24 cellular contexts compared by ENCODE assay signal in the genomic region with DNA sequence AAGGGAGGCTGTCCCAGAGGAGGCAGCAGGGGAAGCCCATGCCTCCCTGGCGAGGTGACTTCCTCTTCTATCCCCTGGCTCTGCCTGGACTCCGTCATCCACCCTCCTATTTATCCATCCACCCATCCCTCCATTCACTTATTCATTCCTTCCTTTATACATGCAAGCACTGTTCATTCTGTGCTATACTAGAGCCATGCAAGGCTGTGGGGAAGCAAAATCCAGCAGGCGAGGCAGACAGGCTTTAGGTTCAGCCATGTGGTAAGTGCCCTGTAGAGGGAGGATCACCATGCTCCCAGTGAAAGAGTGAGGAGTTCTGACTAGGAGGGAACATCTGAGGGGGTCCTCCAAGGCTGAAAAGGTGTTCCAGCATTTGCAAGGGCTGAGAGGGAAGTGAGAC. TPM values are rescaled to one million over a fixed set of nuclear protein-coding genes. Genes with fewer than 3 reads are reported as not detected.
"Had no signal": no experiment of that assay in that cellular context is flagged by ENCODE, and none has a peak within 500 bp of the region (broad histone marks: within the 10 kb centered on the region; RNA-seq: fewer than 3 reads in every experiment).

No MANE protein-coding gene starts in this region.

- H3K27me3 Mint-ChIP-seq: naive thymus-derived CD8-positive, alpha-beta T cell had no signal

- DNase-seq: cortex of kidney; effector memory CD8-positive, alpha-beta T cell; hypothalamus; immature natural killer cell; islet precursor cell; kidney glomerular epithelial cell; left colon; left ventricle myocardium superior; lower lobe of right lung; naive thymus-derived CD8-positive, alpha-beta T cell; nephron progenitor cell; sigmoid colon; stimulated activated CD4-positive, alpha-beta T cell treated with anti-CD3 and anti-CD28 coated beads, Interleukin-2, amount 100 ng/mL, for 24 hours; stimulated activated CD4-positive, alpha-beta T cell treated with anti-CD3 and anti-CD28 coated beads, Interleukin-4, amount 100 ng/mL, for 24 hours; stimulated activated naive CD4-positive, alpha-beta T cell treated with Interleukin-2 at 50 U/mL for 16 hours; stomach; thyroid gland; trophoblast cell had no signal

- H3K4me1 Mint-ChIP-seq: immature natural killer cell had no signal

- H3K27ac ChIP-seq: lower lobe of right lung, prostate gland, right atrium auricular region, sigmoid colon, stomach, thyroid gland, vagina had no signal

- H3K27ac Mint-ChIP-seq: effector memory CD8-positive, alpha-beta T cell; immature natural killer cell; naive thymus-derived CD8-positive, alpha-beta T cell; nephron progenitor cell; stimulated activated effector memory CD8-positive, alpha-beta T cell treated with anti-CD3 and anti-CD28 coated beads, Interleukin-12 subunit alpha, Interleukin-12 subunit beta, amount 100 ng/mL, for 72 hours had no signal

- ATAC-seq: effector memory CD8-positive, alpha-beta T cell; left ventricle myocardium superior; lower lobe of right lung; naive thymus-derived CD8-positive, alpha-beta T cell; stimulated activated effector memory CD8-positive, alpha-beta T cell treated with anti-CD3 and anti-CD28 coated beads, Interleukin-12 subunit alpha, Interleukin-12 subunit beta, amount 100 ng/mL, for 72 hours had no signal

- H3K9me3 Mint-ChIP-seq: effector memory CD8-positive, alpha-beta T cell; immature natural killer cell; naive thymus-derived CD8-positive, alpha-beta T cell; nephron progenitor cell; stimulated activated effector memory CD8-positive, alpha-beta T cell treated with anti-CD3 and anti-CD28 coated beads, Interleukin-12 subunit alpha, Interleukin-12 subunit beta, amount 100 ng/mL, for 72 hours had no signal

- H3K4me1 ChIP-seq: lower lobe of right lung, prostate gland, right atrium auricular region, sigmoid colon, stomach, thyroid gland, vagina had no signal

- H3K4me3 ChIP-seq: lower lobe of right lung, prostate gland, right atrium auricular region, sigmoid colon, stomach, thyroid gland, vagina had no signal

- H3K9me3 ChIP-seq: lower lobe of right lung, prostate gland, right atrium auricular region, sigmoid colon, stomach, thyroid gland, vagina had no signal

- H3K36me3 ChIP-seq: lower lobe of right lung, prostate gland, right atrium auricular region, sigmoid colon, stomach, thyroid gland, vagina had no signal

- H3K4me3 Mint-ChIP-seq: effector memory CD8-positive, alpha-beta T cell; immature natural killer cell; naive thymus-derived CD8-positive, alpha-beta T cell; nephron progenitor cell; stimulated activated effector memory CD8-positive, alpha-beta T cell treated with anti-CD3 and anti-CD28 coated beads, Interleukin-12 subunit alpha, Interleukin-12 subunit beta, amount 100 ng/mL, for 72 hours had no signal

- H3K27me3 ChIP-seq: right atrium auricular region, sigmoid colon, stomach, thyroid gland, vagina had no signal

- H3K36me3 Mint-ChIP-seq: immature natural killer cell; naive thymus-derived CD8-positive, alpha-beta T cell; stimulated activated effector memory CD8-positive, alpha-beta T cell treated with anti-CD3 and anti-CD28 coated beads, Interleukin-12 subunit alpha, Interleukin-12 subunit beta, amount 100 ng/mL, for 72 hours had no signal

RNA-seq across cellular contexts. Expression of a gene that starts 1.2 kb away (rescaled TPM):
- total RNA-seq: myocyte, osteocyte had no signal
